29 cellular contexts compared by ENCODE assay signal in the genomic region with DNA sequence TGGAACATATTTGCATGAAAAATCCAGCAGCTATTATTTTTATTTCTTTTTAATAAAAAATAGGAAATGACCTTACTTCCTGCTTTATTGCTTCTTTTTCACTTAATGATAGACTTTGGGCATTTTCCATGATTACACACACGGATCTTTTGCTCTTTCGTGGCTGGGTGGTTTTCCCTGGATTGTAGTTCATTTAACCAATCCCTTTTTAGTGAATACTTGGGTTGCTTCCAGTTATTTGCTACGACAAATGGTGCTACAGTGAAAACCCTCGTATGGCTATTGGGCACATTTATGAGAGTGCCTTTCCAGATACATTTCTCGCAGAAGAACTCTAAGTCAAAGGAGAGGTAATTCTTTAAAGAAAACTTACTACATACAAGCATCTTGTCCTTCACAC. TPM values are rescaled to one million over a fixed set of nuclear protein-coding genes. Genes with fewer than 3 reads are reported as not detected.
"Had no signal": no experiment of that assay in that cellular context is flagged by ENCODE, and none has a peak within 500 bp of the region (broad histone marks: within the 10 kb centered on the region; RNA-seq: fewer than 3 reads in every experiment).

No MANE protein-coding gene starts in this region.

- H3K36me3 Mint-ChIP-seq: immature natural killer cell; natural killer cell; neural progenitor cell; stimulated activated naive B cell treated with anti-CD40 and anti-IgM and Interleukin-4, amounts not matched to agents 10 μg/mL and 1 μg/mL and 100 μg/mL, for 72 hours had no signal

- H3K4me3 ChIP-seq: left lung, lower lobe of right lung, neural progenitor cell, psoas muscle, right atrium auricular region, skin epidermis, stomach, testis, tibial nerve, upper lobe of left lung, vagina had no signal

- H3K4me3 Mint-ChIP-seq: immature natural killer cell; natural killer cell; nephron progenitor cell; neural progenitor cell; stimulated activated naive B cell treated with anti-CD40 and anti-IgM and Interleukin-4, amounts not matched to agents 10 μg/mL and 1 μg/mL and 100 μg/mL, for 72 hours had no signal

- H3K27me3 ChIP-seq: neural progenitor cell, right atrium auricular region, testis, tibial nerve, upper lobe of left lung, vagina had no signal

- H3K4me1 ChIP-seq: left lung, lower lobe of right lung, neural progenitor cell, right atrium auricular region, stomach, upper lobe of left lung, vagina had no signal

- DNase-seq: hypothalamus; immature natural killer cell; kidney; left colon; left lung; lower lobe of right lung; mammary epithelial cell; mesenchymal stem cell; natural killer cell; nephron progenitor cell; occipital lobe; psoas muscle; stimulated activated CD4-positive, alpha-beta T cell treated with anti-CD3 and anti-CD28 coated beads, Interleukin-12 subunit alpha, Interleukin-12 subunit beta, amount 100 ng/mL, for 4 hours; stimulated activated CD4-positive, alpha-beta T cell treated with anti-CD3 and anti-CD28 coated beads, Interleukin-15, amount 100 ng/mL, for 24 hours; stimulated activated CD4-positive, alpha-beta T cell treated with anti-CD3 and anti-CD28 coated beads, Interleukin-2, amount 100 ng/mL, for 24 hours; stimulated activated CD4-positive, alpha-beta T cell treated with anti-CD3 and anti-CD28 coated beads, Interleukin-4, amount 100 ng/mL, for 1 hour; stimulated activated naive B cell treated with anti-CD40 and anti-IgM and Interleukin-4, amounts not matched to agents 10 μg/mL and 1 μg/mL and 100 μg/mL, for 72 hours; stimulated activated naive CD8-positive, alpha-beta T cell treated with anti-CD3 and anti-CD28 coated beads, Interleukin-15, Interleukin-2, amounts not matched to agents 100 U/mL and 50 U/mL, for 24 hours; stomach; testis; upper lobe of left lung had no signal

- H3K27ac ChIP-seq: left lung, lower lobe of right lung, neural progenitor cell, neutrophil, parathyroid adenoma, psoas muscle, right atrium auricular region, skin epidermis, stomach, testis, upper lobe of left lung, vagina had no signal

- H3K36me3 ChIP-seq: left lung, lower lobe of right lung, neural progenitor cell, neutrophil, right atrium auricular region, stomach, tibial nerve, upper lobe of left lung, vagina had no signal

- H3K9me3 Mint-ChIP-seq: immature natural killer cell; natural killer cell; nephron progenitor cell; neural progenitor cell; stimulated activated naive B cell treated with anti-CD40 and anti-IgM and Interleukin-4, amounts not matched to agents 10 μg/mL and 1 μg/mL and 100 μg/mL, for 72 hours had no signal

- H3K9ac ChIP-seq: neural progenitor cell, parathyroid adenoma had no signal

- H3K4me2 ChIP-seq: neural progenitor cell had no signal

- H3K27ac Mint-ChIP-seq: immature natural killer cell; natural killer cell; nephron progenitor cell; neural progenitor cell; stimulated activated naive B cell treated with anti-CD40 and anti-IgM and Interleukin-4, amounts not matched to agents 10 μg/mL and 1 μg/mL and 100 μg/mL, for 72 hours had no signal

- H2AFZ ChIP-seq: neural progenitor cell, parathyroid adenoma had no signal

- ATAC-seq: left colon; left lung; lower lobe of right lung; natural killer cell; psoas muscle; sciatic nerve; stimulated activated naive B cell treated with anti-CD40 and anti-IgM and Interleukin-4, amounts not matched to agents 10 μg/mL and 1 μg/mL and 100 μg/mL, for 72 hours; stimulated activated naive CD8-positive, alpha-beta T cell treated with anti-CD3 and anti-CD28 coated beads, Interleukin-15, Interleukin-2, amounts not matched to agents 100 U/mL and 50 U/mL, for 24 hours had no signal

- H3K9me3 ChIP-seq: left lung, lower lobe of right lung, neutrophil, psoas muscle, right atrium auricular region, stomach, testis, tibial nerve, upper lobe of left lung, vagina had no signal

- H3K4me1 Mint-ChIP-seq: immature natural killer cell; natural killer cell; stimulated activated naive B cell treated with anti-CD40 and anti-IgM and Interleukin-4, amounts not matched to agents 10 μg/mL and 1 μg/mL and 100 μg/mL, for 72 hours had no signal

RNA-seq across cellular contexts. Expression of gene FOXL1, which starts 38.6 kb away (rescaled TPM):
- polyA plus RNA-seq: immature natural killer cell had no signal

RNA-seq across cellular contexts. Expression of gene FOXC2, which starts 50.3 kb away (rescaled TPM):
- polyA plus RNA-seq: immature natural killer cell had no signal
